Comparison of ENCODE assay signal across 17 cellular contexts in the genomic region with DNA sequence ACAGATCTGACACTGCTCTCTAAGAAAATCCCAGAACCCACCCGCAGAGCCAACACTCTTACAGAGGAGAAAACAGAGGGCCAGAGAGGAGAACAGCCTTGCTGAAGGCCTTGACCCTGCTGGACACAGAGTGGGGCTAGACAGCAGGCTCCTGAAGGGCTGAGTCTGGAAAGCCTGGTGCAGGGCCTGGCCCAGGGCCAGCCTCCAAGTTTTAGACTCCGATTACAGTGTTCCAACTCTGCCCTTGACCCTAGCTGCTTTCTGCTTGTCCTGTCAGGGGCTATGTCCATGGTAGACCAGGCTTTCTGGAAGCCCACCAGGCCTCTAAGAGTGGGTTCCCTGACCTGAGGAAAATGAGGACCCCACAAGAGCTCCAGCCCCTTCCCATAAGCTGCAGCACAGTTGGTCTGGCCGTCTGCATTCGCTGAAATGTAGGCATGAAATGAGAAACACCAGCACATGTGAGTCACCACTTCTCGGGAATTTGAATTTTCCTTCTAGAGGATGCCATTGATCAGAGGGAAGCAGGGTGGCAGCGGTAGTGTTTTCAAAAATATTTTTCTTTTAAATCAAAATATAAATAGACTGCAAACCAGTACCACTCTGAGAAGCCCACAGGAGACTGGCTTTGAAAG.
DNase-seq lines count a peak whose midpoint lies in the region; ATAC-seq and TF ChIP-seq lines count a peak whose summit lies in the region.
"Had no signal": no experiment of that assay in that cellular context is flagged by ENCODE, and none has a peak within 500 bp of the region (broad histone marks: within the 10 kb centered on the region; RNA-seq: fewer than 3 reads in every experiment).

No MANE protein-coding gene starts in this region.

- H3K4me3 ChIP-seq in IMR-90 (ENCODE audit: insufficient read depth, low read depth, low read length) (no peak overlapping the region), mammary epithelial cell (replicated peaks in 1 of 3; ENCODE audit: insufficient read depth in 1 of 3, low read depth in 2 of 3, low read length in 3 of 3) (no peak overlapping the region), gastroesophageal sphincter (no peak overlapping the region), stomach smooth muscle (ENCODE audit: low read length in 2 of 2) (peak overlapping the region in 1 of 2 donors; percentile 35)
- H3K4me3 ChIP-seq: Peyer's patch had no signal

- no peak overlapping the region for H3K18ac ChIP-seq in IMR-90 (ENCODE audit: low read depth, low read length)

- dilution Hi-C loops in IMR-90 (cut with HindIII; ENCODE audit: low sequenced_read_pairs, unreplicated experiment) = no loop called here
- dilution Hi-C loops in mammary epithelial cell (cut with HindIII; ENCODE audit: low sequenced_read_pairs) = no loop called here

- no peaks in the 10 kb centered on the region for H3K79me1 ChIP-seq in IMR-90 (ENCODE audit: low read depth in 1 of 2, low read length in 2 of 2)

- H3K9me3 Mint-ChIP-seq in activated naive CD4-positive, alpha-beta T cell treated with anti-CD3 and anti-CD28 coated beads, Interleukin-2, amount 10 ng/mL, durations not matched to agents 7 days and 5 days = no peaks in the 10 kb centered on the region
- H3K9me3 Mint-ChIP-seq: activated naive CD4-positive, alpha-beta T cell treated with anti-CD3 and anti-CD28 coated beads for 36 hours; CD4-positive, CD25-positive, alpha-beta regulatory T cell had no signal

- no peaks in the 10 kb centered on the region for H3K4me1 Mint-ChIP-seq in activated naive CD4-positive, alpha-beta T cell treated with anti-CD3 and anti-CD28 coated beads, Interleukin-2, amount 10 ng/mL, durations not matched to agents 7 days and 5 days
- H3K4me1 Mint-ChIP-seq: CD4-positive, CD25-positive, alpha-beta regulatory T cell had no signal

- H2AK9ac ChIP-seq in IMR-90 (replicated peaks; ENCODE audit: low read depth, low read length, poor library complexity) = no peak overlapping the region

- H3K9me1 ChIP-seq in IMR-90 (ENCODE audit: insufficient read depth, low read length) = peaks cover 12% of the 10 kb centered on the region

- H2BK20ac ChIP-seq in IMR-90 (ENCODE audit: low read depth, low read length) = no peak overlapping the region

- POLR2A ChIA-PET in IMR-90 (lab: Charles Lee; ENCODE audit: unreplicated experiment) = no interaction called here

- no peak overlapping the region for H3K14ac ChIP-seq in IMR-90 (replicated peaks; ENCODE audit: low read depth, low read length)

- no peaks in the 10 kb centered on the region for H3K79me2 ChIP-seq in mammary epithelial cell (ENCODE audit: insufficient read depth, low read length)
- H3K79me2 ChIP-seq: parathyroid adenoma had no signal

- H3K4me1 ChIP-seq in IMR-90 (ENCODE audit: control insufficient read depth, insufficient read depth, low read length) (peaks cover 5% of the 10 kb centered on the region; the same call in 1 of the 2 replicates), mammary epithelial cell (ENCODE audit: insufficient read depth, low read length) (peaks cover 12% of the 10 kb centered on the region), gastroesophageal sphincter (peaks cover 0 to 99% (median 21%) of the 10 kb centered on the region in 3 donors), stomach smooth muscle (ENCODE audit: control insufficient read depth, insufficient read depth, low read length) (peaks cover 89% of the 10 kb centered on the region)

- CTCF ChIA-PET in IMR-90 (lab: Yijun Ruan, JAX) = no interaction called here
- CTCF ChIA-PET in mammary epithelial cell (lab: Charles Lee; ENCODE audit: low non-redundant PET) = no interaction called here
- CTCF ChIA-PET in activated naive CD4-positive, alpha-beta T cell treated with anti-CD3 and anti-CD28 coated beads, Interleukin-2, amount 10 ng/mL, durations not matched to agents 7 days and 5 days (lab: Charles Lee) = no interaction called here

- H3K27ac Mint-ChIP-seq in activated naive CD4-positive, alpha-beta T cell treated with anti-CD3 and anti-CD28 coated beads, Interleukin-2, amount 10 ng/mL, durations not matched to agents 7 days and 5 days = no peak overlapping the region
- H3K27ac Mint-ChIP-seq: activated naive CD4-positive, alpha-beta T cell treated with anti-CD3 and anti-CD28 coated beads for 36 hours; CD4-positive, CD25-positive, alpha-beta regulatory T cell had no signal

- no peak overlapping the region for H3K23ac ChIP-seq in IMR-90 (ENCODE audit: low read depth, low read length)

- no peaks in the 10 kb centered on the region for H3K27me3 Mint-ChIP-seq in activated naive CD4-positive, alpha-beta T cell treated with anti-CD3 and anti-CD28 coated beads, Interleukin-2, amount 10 ng/mL, durations not matched to agents 7 days and 5 days
- H3K27me3 Mint-ChIP-seq: CD4-positive, CD25-positive, alpha-beta regulatory T cell had no signal

- no peak overlapping the region for H3K4me3 Mint-ChIP-seq in activated naive CD4-positive, alpha-beta T cell treated with anti-CD3 and anti-CD28 coated beads, Interleukin-2, amount 10 ng/mL, durations not matched to agents 7 days and 5 days
- H3K4me3 Mint-ChIP-seq: activated naive CD4-positive, alpha-beta T cell treated with anti-CD3 and anti-CD28 coated beads for 36 hours; CD4-positive, CD25-positive, alpha-beta regulatory T cell had no signal

- no peaks in the 10 kb centered on the region for H3K36me3 Mint-ChIP-seq in activated naive CD4-positive, alpha-beta T cell treated with anti-CD3 and anti-CD28 coated beads, Interleukin-2, amount 10 ng/mL, durations not matched to agents 7 days and 5 days
- H3K36me3 Mint-ChIP-seq: CD4-positive, CD25-positive, alpha-beta regulatory T cell had no signal

- H4K5ac ChIP-seq in IMR-90 (ENCODE audit: low read depth, low read length) = no peak overlapping the region

- no peak for TF ChIP-seq EP300 in gastroesophageal sphincter (IDR thresholded peaks at IDR 0.05)

- peaks cover 3% of the 10 kb centered on the region for H4K20me1 ChIP-seq in IMR-90 (ENCODE audit: insufficient read depth, low read length)
- H4K20me1 ChIP-seq in mammary epithelial cell (ENCODE audit: insufficient read depth, low read length) = no peaks in the 10 kb centered on the region

- H3K27ac ChIP-seq in IMR-90 (ENCODE audit: insufficient read depth, low read length) (no peak overlapping the region), mammary epithelial cell (ENCODE audit: insufficient read depth, low read depth, low read length) (no peak overlapping the region), gastroesophageal sphincter (peak overlapping the region in 3 of 4 donors; percentile 83 to 85 (median 85)), stomach smooth muscle (ENCODE audit: low read length) (peak overlapping the region; percentile 92)
- H3K27ac ChIP-seq: parathyroid adenoma had no signal

- H3K36me3 ChIP-seq in IMR-90 (ENCODE audit: control insufficient read depth, insufficient read depth, low read length) (no peaks in the 10 kb centered on the region), mammary epithelial cell (ENCODE audit: insufficient read depth, low read length) (no peaks in the 10 kb centered on the region), gastroesophageal sphincter (no peaks in the 10 kb centered on the region), stomach smooth muscle (ENCODE audit: control insufficient read depth in 2 of 2, insufficient read depth in 2 of 2, low read length in 2 of 2) (no peaks in the 10 kb centered on the region)
- H3K36me3 ChIP-seq: Peyer's patch had no signal

- no CpG with 5 or more reads among the region's 6 CpGs for WGBS in IMR-90 (ENCODE audit: extremely low coverage in 2 of 2, insufficient read length in 1 of 2), 2 experiments
- 85% methylated on average over 6 of the region's 6 CpGs for WGBS in mammary epithelial cell (ENCODE audit: low coverage, missing lambda C conversion rate)
- 11 to 47% methylated on average over 3 of the region's 6 CpGs for WGBS in gastroesophageal sphincter (ENCODE audit: low coverage in 1 of 2), 2 donors

- no peaks in the 10 kb centered on the region for H3K9me3 ChIP-seq in IMR-90 (ENCODE audit: control insufficient read depth, insufficient read depth, low read length)
- no peaks in the 10 kb centered on the region for H3K9me3 ChIP-seq in mammary epithelial cell (replicated peaks; ENCODE audit: insufficient read depth, low read length)
- H3K9me3 ChIP-seq in gastroesophageal sphincter = no peaks in the 10 kb centered on the region
- H3K9me3 ChIP-seq in stomach smooth muscle (ENCODE audit: control insufficient read depth in 2 of 2, low read length in 2 of 2) = no peaks in the 10 kb centered on the region
- H3K9me3 ChIP-seq: Peyer's patch had no signal

- H3K4ac ChIP-seq in IMR-90 (ENCODE audit: low read depth, low read length) = no peak overlapping the region

- no peak overlapping the region for H2BK5ac ChIP-seq in IMR-90 (ENCODE audit: low read depth, low read length, poor library complexity, severe bottlenecking)

- H3K9ac ChIP-seq in IMR-90 (ENCODE audit: low read depth, low read length) (no peak overlapping the region), mammary epithelial cell (ENCODE audit: insufficient read depth, low read length) (no peak overlapping the region), stomach smooth muscle (ENCODE audit: low read length in 2 of 2) (peak overlapping the region in 1 of 2 donors; percentile 42)
- H3K9ac ChIP-seq: parathyroid adenoma had no signal

- no peak overlapping the region for H2BK15ac ChIP-seq in IMR-90 (ENCODE audit: low read depth, low read length)

- DNase-seq in IMR-90 = peak; percentile 49
- peak; percentile 5 for DNase-seq in mammary epithelial cell
- DNase-seq in activated naive CD4-positive, alpha-beta T cell treated with anti-CD3 and anti-CD28 coated beads, Interleukin-2, amount 10 ng/mL, durations not matched to agents 7 days and 5 days = no peak
- DNase-seq in NCI-H69 (lab: John Stamatoyannopoulos, UW) = no peak
- no peak for DNase-seq in NCI-H2227 treated with DMSO at 0.1 percent for 48 hours (lab: John Stamatoyannopoulos, UW)
- DNase-seq: activated naive CD4-positive, alpha-beta T cell treated with anti-CD3 and anti-CD28 coated beads for 36 hours; CD4-positive, CD25-positive, alpha-beta regulatory T cell; dermis blood vessel endothelial cell; foreskin melanocyte; NCI-H187 treated with DMSO at 0.1 percent for 48 hours; NCI-H526 treated with DMSO at 0.1 percent for 48 hours had no signal

- intact Hi-C loops in IMR-90 (cut with micrococcal nuclease) (no loop called here), mammary epithelial cell (cut with micrococcal nuclease) (no loop called here)

- no peak for TF ChIP-seq RAD21 in IMR-90 (IDR thresholded peaks at IDR 0.05; ENCODE audit: low read length)

- no peak overlapping the region for H2AFZ ChIP-seq in IMR-90 (replicated peaks; ENCODE audit: low read length, poor library complexity)
- H2AFZ ChIP-seq in mammary epithelial cell (ENCODE audit: low read depth, low read length) = no peak overlapping the region
- H2AFZ ChIP-seq: parathyroid adenoma had no signal

- TF ChIP-seq CTCF in IMR-90 (conservative IDR thresholded peaks at IDR 0.05; ENCODE audit: low read depth, low read length) (no peak), mammary epithelial cell (conservative IDR thresholded peaks at IDR 0.05 in 1 of 2, IDR thresholded peaks at IDR 0.05 in 1 of 2; ENCODE audit: extremely low read depth in 1 of 2, insufficient read depth in 1 of 2, low read depth in 1 of 2, low read length in 2 of 2) (no peak), gastroesophageal sphincter (IDR thresholded peaks at IDR 0.05) (no peak)

- no peak overlapping the region for H2BK120ac ChIP-seq in IMR-90 (ENCODE audit: low read depth, low read length)

- H3K27me3 ChIP-seq in IMR-90 (ENCODE audit: control insufficient read depth, insufficient read depth, low read length) (no peaks in the 10 kb centered on the region), mammary epithelial cell (ENCODE audit: insufficient read depth, low read length) (no peaks in the 10 kb centered on the region), gastroesophageal sphincter (no peaks in the 10 kb centered on the region), stomach smooth muscle (ENCODE audit: control insufficient read depth in 1 of 2, insufficient read depth in 2 of 2, low read length in 2 of 2) (no peaks in the 10 kb centered on the region)
- H3K27me3 ChIP-seq: Peyer's patch had no signal

- no peak overlapping the region for H3K4me2 ChIP-seq in IMR-90 (ENCODE audit: low read depth, low read length)
- H3K4me2 ChIP-seq in mammary epithelial cell (ENCODE audit: insufficient read depth, low read depth, low read length) = no peak overlapping the region

- ATAC-seq in IMR-90 (ENCODE audit: low read depth) (peak; percentile 77), gastroesophageal sphincter (no peak), HG03342 (IDR thresholded peaks at IDR 0.05; ENCODE audit: unreplicated experiment) (no peak)
- ATAC-seq: activated CD4-positive, CD25-positive, alpha-beta regulatory T cell treated with anti-CD3 and anti-CD28 coated beads, Interleukin-2, amount 50 U/mL, for 24 hours had no signal

- no peak overlapping the region for H2AK5ac ChIP-seq in IMR-90 (ENCODE audit: low read depth, low read length)

- BruUV-seq in IMR-90 (replicated peaks; lab: Mats Ljungman, UMichigan) (no TSS peak), mammary epithelial cell (replicated peaks; lab: Mats Ljungman, UMichigan) (no TSS peak)

- H4K8ac ChIP-seq in IMR-90 (ENCODE audit: low read depth in 2 of 2, low read length in 2 of 2) = no peak overlapping the region

- TF ChIP-seq POLR2A in IMR-90 (IDR thresholded peaks at IDR 0.05; ENCODE audit: low read depth, low read length) (no peak), gastroesophageal sphincter (IDR thresholded peaks at IDR 0.05) (no peak)

- no peak overlapping the region for H4K91ac ChIP-seq in IMR-90 (ENCODE audit: insufficient read depth, low read depth, low read length)

- no peak overlapping the region for H3K56ac ChIP-seq in IMR-90 (ENCODE audit: extremely low read depth, insufficient read depth, low read length)

- in situ Hi-C loops in IMR-90 (cut with MboI; ENCODE audit: low sequenced_read_pairs) = no loop called here
- in situ Hi-C loops in mammary epithelial cell (cut with MboI; ENCODE audit: low sequenced_read_pairs in 2 of 2) = no loop called here

Comparison
In these comparisons a context has a peak if more than half of its experiments do, and no peak if none do; other contexts are left out.
1. DNase-seq: peak in IMR-90 (single experiment) and mammary epithelial cell (single experiment); none in activated naive CD4-positive, alpha-beta T cell treated with anti-CD3 and anti-CD28 coated beads, Interleukin-2, amount 10 ng/mL, durations not matched to agents 7 days and 5 days (single experiment), NCI-H69 (single experiment) and NCI-H2227 treated with DMSO at 0.1 percent for 48 hours (single experiment).
2. H3K27ac ChIP-seq: peak in gastroesophageal sphincter (3 of 4) and stomach smooth muscle (single experiment); none in IMR-90 (single experiment) and mammary epithelial cell (single experiment).